Comparison of ENCODE assay signal across 1 cellular context in the genomic region with DNA sequence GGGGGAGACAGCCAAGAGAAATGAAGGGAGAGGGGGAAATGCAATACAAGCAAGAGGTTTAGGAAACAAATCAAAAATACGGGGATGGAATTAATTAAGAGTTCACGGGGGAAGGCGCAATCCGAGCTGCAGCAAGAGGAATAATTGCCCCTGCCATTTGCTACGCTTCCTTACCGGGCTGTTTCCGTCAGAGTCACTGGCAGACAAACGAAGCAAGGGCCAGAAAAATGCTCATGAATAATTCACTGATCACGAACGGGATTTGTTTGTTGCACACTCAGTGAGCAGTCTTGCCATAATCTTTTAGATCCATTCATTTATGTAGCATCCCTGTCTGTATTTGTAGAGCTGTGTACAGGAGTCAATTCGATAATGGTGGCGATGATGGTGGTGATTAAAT.
TF ChIP-seq lines count a peak whose summit lies in the region.

No MANE protein-coding gene starts in this region.

TF ChIP-seq in WTC11, 78 proteins besides CTCF, POLR2A, EP300 and RAD21:
- TF ChIP-seq ZNF512 (CRISPR knock-in tag; IDR thresholded peaks at IDR 0.05; ENCODE audit: borderline replicate concordance) = no peak
- TF ChIP-seq ETV6 (CRISPR knock-in tag; IDR thresholded peaks at IDR 0.05) = no peak
- TF ChIP-seq ESRRA (CRISPR knock-in tag; IDR thresholded peaks at IDR 0.05; ENCODE audit: borderline replicate concordance) = no peak
- no peak for TF ChIP-seq USF2 (CRISPR knock-in tag; IDR thresholded peaks at IDR 0.05)
